18 cellular contexts compared by ENCODE assay signal in the genomic region with DNA sequence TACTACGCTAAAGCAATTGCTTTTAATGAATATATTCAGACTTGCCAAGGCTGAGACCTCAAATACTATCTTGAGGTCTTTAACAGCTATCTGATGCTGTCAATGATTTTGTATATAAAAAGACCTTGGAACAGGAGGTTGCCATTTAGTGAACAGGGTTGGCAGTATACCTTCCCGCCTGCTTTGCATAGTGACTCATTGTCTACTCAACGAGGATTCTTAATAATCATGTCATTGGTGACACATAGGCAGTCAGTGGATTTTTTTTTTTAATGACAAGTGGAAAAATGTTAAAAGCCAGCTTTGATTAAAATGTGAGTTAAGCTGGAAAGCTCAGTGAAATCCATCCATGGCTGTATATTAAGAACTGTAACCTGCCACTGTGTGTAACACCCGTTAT.
DNase-seq lines count a peak whose midpoint lies in the region; ATAC-seq and TF ChIP-seq lines count a peak whose summit lies in the region.
"Had no signal": no experiment of that assay in that cellular context is flagged by ENCODE, and none has a peak within 500 bp of the region (broad histone marks: within the 10 kb centered on the region; RNA-seq: fewer than 3 reads in every experiment).

No MANE protein-coding gene starts in this region.

- H3K79me2 ChIP-seq in HCT116 (ENCODE audit: insufficient read depth, low read length): no peaks in the 10 kb centered on the region
- H3K79me2 ChIP-seq in osteoblast (ENCODE audit: insufficient read depth, low read length): no peaks in the 10 kb centered on the region

- H3K27me3 ChIP-seq in HCT116 (ENCODE audit: insufficient read depth, low read length) (no peaks in the 10 kb centered on the region), SJSA1 (replicated peaks) (no peaks in the 10 kb centered on the region), osteoblast (ENCODE audit: insufficient read depth, low read length) (no peaks in the 10 kb centered on the region)

- TF ChIP-seq CTCF in HCT116 (IDR thresholded peaks at IDR 0.05 in 2 of 3, conservative IDR thresholded peaks at IDR 0.05 in 1 of 3; ENCODE audit: borderline replicate concordance in 1 of 3, insufficient read depth in 1 of 3, low read depth in 2 of 3, low read length in 2 of 3) (no peak), osteoblast (IDR thresholded peaks at IDR 0.05; ENCODE audit: extremely low read depth, low read depth, low read length) (no peak)

- ATAC-seq in activated CD4-positive, alpha-beta T cell treated with anti-CD3 and anti-CD28 coated beads for 36 hours: peak; percentile 33
- no peak for ATAC-seq in HCT116
- no peak for ATAC-seq in GM21528 (IDR thresholded peaks at IDR 0.05; ENCODE audit: low FRiP score, unreplicated experiment)
- ATAC-seq: GM23338, T-cell had no signal

- intact Hi-C loops in activated CD4-positive, alpha-beta T cell treated with anti-CD3 and anti-CD28 coated beads for 36 hours (cut with DNase I, micrococcal nuclease): no loop called here
- intact Hi-C loops in HCT116 (cut with micrococcal nuclease): no loop called here

- H3K4me3 Mint-ChIP-seq in activated CD4-positive, alpha-beta T cell treated with anti-CD3 and anti-CD28 coated beads for 36 hours: no peak overlapping the region
- no peak overlapping the region for H3K4me3 Mint-ChIP-seq in activated naive CD4-positive, alpha-beta T cell treated with anti-CD3 and anti-CD28 coated beads, Interleukin-2, amount 10 ng/mL, durations not matched to agents 7 days and 5 days
- H3K4me3 Mint-ChIP-seq: GM23338, T-cell had no signal

- H3K4me1 Mint-ChIP-seq in activated CD4-positive, alpha-beta T cell treated with anti-CD3 and anti-CD28 coated beads for 36 hours: no peaks in the 10 kb centered on the region
- H3K4me1 Mint-ChIP-seq in activated naive CD4-positive, alpha-beta T cell treated with anti-CD3 and anti-CD28 coated beads, Interleukin-2, amount 10 ng/mL, durations not matched to agents 7 days and 5 days: no peaks in the 10 kb centered on the region
- H3K4me1 Mint-ChIP-seq: GM23338, T-cell had no signal

- BruUV-seq in HCT116 (replicated peaks; lab: Mats Ljungman, UMichigan): no TSS peak

- H4K20me1 ChIP-seq in HCT116 (ENCODE audit: insufficient read depth) (no peaks in the 10 kb centered on the region), osteoblast (ENCODE audit: insufficient read depth, low read length) (no peaks in the 10 kb centered on the region)

- POLR2A ChIA-PET in activated CD4-positive, alpha-beta T cell treated with anti-CD3 and anti-CD28 coated beads for 36 hours (lab: Charles Lee): no interaction called here
- POLR2A ChIA-PET in HCT116 (lab: Charles Lee): no interaction called here

- peaks cover 9% of the 10 kb centered on the region for H3K9me3 Mint-ChIP-seq in activated CD4-positive, alpha-beta T cell treated with anti-CD3 and anti-CD28 coated beads for 36 hours (ENCODE audit: low read depth)
- peaks cover 9% of the 10 kb centered on the region for H3K9me3 Mint-ChIP-seq in activated naive CD4-positive, alpha-beta T cell treated with anti-CD3 and anti-CD28 coated beads, Interleukin-2, amount 10 ng/mL, durations not matched to agents 7 days and 5 days

- no peaks in the 10 kb centered on the region for H3K36me3 Mint-ChIP-seq in activated CD4-positive, alpha-beta T cell treated with anti-CD3 and anti-CD28 coated beads for 36 hours (ENCODE audit: low read depth)
- H3K36me3 Mint-ChIP-seq in activated naive CD4-positive, alpha-beta T cell treated with anti-CD3 and anti-CD28 coated beads, Interleukin-2, amount 10 ng/mL, durations not matched to agents 7 days and 5 days: no peaks in the 10 kb centered on the region
- H3K36me3 Mint-ChIP-seq: T-cell had no signal

- RAD21 ChIA-PET in HCT116 (lab: Charles Lee; ENCODE audit: low non-redundant PET in 1 of 2, low total read pairs in 2 of 2, uncharacterized antibody in 2 of 2, unreplicated experiment in 2 of 2): no interaction called here

- CTCF ChIA-PET in activated CD4-positive, alpha-beta T cell treated with anti-CD3 and anti-CD28 coated beads for 36 hours (lab: Charles Lee): no interaction called here
- CTCF ChIA-PET in HCT116 (lab: Charles Lee): no interaction called here
- CTCF ChIA-PET in activated naive CD4-positive, alpha-beta T cell treated with anti-CD3 and anti-CD28 coated beads, Interleukin-2, amount 10 ng/mL, durations not matched to agents 7 days and 5 days (lab: Charles Lee): no interaction called here

- DNase-seq in activated CD4-positive, alpha-beta T cell treated with anti-CD3 and anti-CD28 coated beads for 36 hours: no peak
- no peak for DNase-seq in activated CD4-positive, alpha-beta T cell treated with anti-CD3 and anti-CD28 coated beads, Interleukin-2, amount 50 U/mL, for 1 hour
- DNase-seq in HCT116 (ENCODE audit: low read depth, low spot score) (peak; percentile 24), SJSA1 (ENCODE audit: low read depth in 1 of 2, low spot score in 2 of 2) (peak; percentile 29), osteoblast (ENCODE audit: insufficient read length, low spot score, missing footprints) (peak; percentile 58), SHP77 treated with DMSO at 0.1 percent for 48 hours (lab: John Stamatoyannopoulos, UW) (no peak)
- DNase-seq in activated naive CD4-positive, alpha-beta T cell treated with anti-CD3 and anti-CD28 coated beads, Interleukin-2, amount 10 ng/mL, durations not matched to agents 7 days and 5 days: no peak
- DNase-seq: COR-L47, GF-D8, KBM-7, NCI-H1105, NCI-H1930, NCI-H2171, NCI-H82, T-cell had no signal

- H3K4me1 ChIP-seq in HCT116 (ENCODE audit: control insufficient read depth in 1 of 2, insufficient read depth in 2 of 2, low read length in 2 of 2) (peaks cover 0 to 13% of the 10 kb centered on the region in 2 experiments; a peak in 3 of 4 replicates), SJSA1 (replicated peaks) (peaks cover 16% of the 10 kb centered on the region), osteoblast (ENCODE audit: insufficient read depth, low read length) (no peaks in the 10 kb centered on the region)

- no peak for TF ChIP-seq POLR2A in HCT116 (IDR thresholded peaks at IDR 0.05; ENCODE audit: borderline replicate concordance, extremely low read depth, insufficient read depth, insufficient read length)

- TF ChIP-seq RAD21 in HCT116 (IDR thresholded peaks at IDR 0.05; ENCODE audit: low read depth): no peak

- H3K9me2 ChIP-seq in HCT116 (ENCODE audit: insufficient read depth): no peaks in the 10 kb centered on the region

- H3K4me3 ChIP-seq in HCT116 (replicated peaks in 1 of 2; ENCODE audit: low read depth in 1 of 2, low read length in 2 of 2) (no peak overlapping the region), SJSA1 (no peak overlapping the region), osteoblast (ENCODE audit: insufficient read depth, low read length) (no peak overlapping the region)
- H3K4me3 ChIP-seq: GM23338 had no signal

- no peaks in the 10 kb centered on the region for H3K27me3 Mint-ChIP-seq in activated CD4-positive, alpha-beta T cell treated with anti-CD3 and anti-CD28 coated beads for 36 hours
- H3K27me3 Mint-ChIP-seq in activated naive CD4-positive, alpha-beta T cell treated with anti-CD3 and anti-CD28 coated beads, Interleukin-2, amount 10 ng/mL, durations not matched to agents 7 days and 5 days: no peaks in the 10 kb centered on the region

- no peak overlapping the region for H3K27ac Mint-ChIP-seq in activated CD4-positive, alpha-beta T cell treated with anti-CD3 and anti-CD28 coated beads for 36 hours
- no peak overlapping the region for H3K27ac Mint-ChIP-seq in activated naive CD4-positive, alpha-beta T cell treated with anti-CD3 and anti-CD28 coated beads, Interleukin-2, amount 10 ng/mL, durations not matched to agents 7 days and 5 days
- H3K27ac Mint-ChIP-seq: GM23338, T-cell had no signal

- H3K27ac ChIP-seq in HCT116 (ENCODE audit: low read depth, low read length) (no peak overlapping the region), SJSA1 (no peak overlapping the region; the same call in 1 of the 2 replicates), osteoblast (ENCODE audit: low read depth, low read length) (no peak overlapping the region)
- H3K27ac ChIP-seq: C4-2B had no signal

- H3K4me2 ChIP-seq in HCT116 (ENCODE audit: low read length) (peak overlapping the region; percentile 48), osteoblast (ENCODE audit: insufficient read depth, low read length) (no peak overlapping the region)
- H3K4me2 ChIP-seq: GM23338 had no signal

- H3K9me3 ChIP-seq in HCT116 (ENCODE audit: control insufficient read depth in 1 of 2, insufficient read depth in 1 of 2, low read depth in 1 of 2, low read length in 2 of 2): no peaks in the 10 kb centered on the region
- no peaks in the 10 kb centered on the region for H3K9me3 ChIP-seq in SJSA1 (replicated peaks)
- no peaks in the 10 kb centered on the region for H3K9me3 ChIP-seq in osteoblast (ENCODE audit: low read depth, low read length)

- H3K9ac ChIP-seq in HCT116 (ENCODE audit: low read length): no peak overlapping the region

- peak overlapping the region; percentile 61 for H2AFZ ChIP-seq in HCT116 (ENCODE audit: low read depth, low read length, poor library complexity, severe bottlenecking)
- H2AFZ ChIP-seq in osteoblast (ENCODE audit: low read length): no peak overlapping the region
- H2AFZ ChIP-seq: GM23338 had no signal

- H3K36me3 ChIP-seq in HCT116 (ENCODE audit: control insufficient read depth in 1 of 2, insufficient read depth in 2 of 2, low read length in 2 of 2): no peaks in the 10 kb centered on the region
- H3K36me3 ChIP-seq in SJSA1: no peaks in the 10 kb centered on the region
- no peaks in the 10 kb centered on the region for H3K36me3 ChIP-seq in osteoblast (ENCODE audit: insufficient read depth, low read length)

TF ChIP-seq in HCT116, 20 proteins besides CTCF, POLR2A, EP300 and RAD21:
- TF ChIP-seq JUND (IDR thresholded peaks at IDR 0.05) (peak; percentile 68), FOSL1 (IDR thresholded peaks at IDR 0.05; ENCODE audit: low read depth) (peak; percentile 84), SRF (IDR thresholded peaks at IDR 0.05; ENCODE audit: low read depth) (no peak), SP1 (IDR thresholded peaks at IDR 0.05; ENCODE audit: low read depth) (peak; percentile 54; the same call in 1 of the 2 replicates), CBX3 (IDR thresholded peaks at IDR 0.05; ENCODE audit: low read depth) (peak; percentile 22; the same call in 1 of the 2 replicates)
- TF ChIP-seq, protein P1, sequence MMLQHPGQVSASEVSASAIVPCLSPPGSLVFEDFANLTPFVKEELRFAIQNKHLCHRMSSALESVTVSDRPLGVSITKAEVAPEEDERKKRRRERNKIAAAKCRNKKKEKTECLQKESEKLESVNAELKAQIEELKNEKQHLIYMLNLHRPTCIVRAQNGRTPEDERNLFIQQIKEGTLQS (IDR thresholded peaks at IDR 0.05): no peak

Comparison
In these comparisons a context has a peak if more than half of its experiments do, and no peak if none do; other contexts are left out.
1. DNase-seq: peak in HCT116 (single experiment), SJSA1 (2 of 2) and osteoblast (single experiment); none in activated CD4-positive, alpha-beta T cell treated with anti-CD3 and anti-CD28 coated beads for 36 hours (single experiment), activated CD4-positive, alpha-beta T cell treated with anti-CD3 and anti-CD28 coated beads, Interleukin-2, amount 50 U/mL, for 1 hour (single experiment), SHP77 treated with DMSO at 0.1 percent for 48 hours (single experiment) and activated naive CD4-positive, alpha-beta T cell treated with anti-CD3 and anti-CD28 coated beads, Interleukin-2, amount 10 ng/mL, durations not matched to agents 7 days and 5 days (single experiment).